Comparison of ENCODE assay signal across 20 cellular contexts in genomic region chr12:98821849-98822248, GRCh38.
DNase-seq lines count a peak whose midpoint lies in the region; ATAC-seq and TF ChIP-seq lines count a peak whose summit lies in the region.
"Had no signal": no experiment of that assay in that cellular context is flagged by ENCODE, and none has a peak within 500 bp of the region (broad histone marks: within the 10 kb centered on the region; RNA-seq: fewer than 3 reads in every experiment).

No MANE protein-coding gene starts in this region.

- no peaks in the 10 kb centered on the region for H3K27me3 ChIP-seq in neural progenitor cell
- H3K27me3 ChIP-seq: BLaER1, Peyer's patch had no signal

- peak overlapping the region; percentile 29 for H3K27ac ChIP-seq in temporal lobe (ENCODE audit: low read depth, low read length)
- H3K27ac ChIP-seq in neural progenitor cell: no peak overlapping the region
- H3K27ac ChIP-seq: BLaER1, GM23248, Peyer's patch had no signal

- H3K9me3 ChIP-seq in neural progenitor cell (ENCODE audit: low read depth): no peaks in the 10 kb centered on the region
- H3K9me3 ChIP-seq: BLaER1, Peyer's patch had no signal

- no peak overlapping the region for H2AFZ ChIP-seq in neural progenitor cell (replicated peaks)
- H2AFZ ChIP-seq: GM23248 had no signal

- no peak overlapping the region for H3K4me3 Mint-ChIP-seq in brain
- H3K4me3 Mint-ChIP-seq in neural progenitor cell: no peak overlapping the region
- H3K4me3 Mint-ChIP-seq: CD8-positive, alpha-beta memory T cell had no signal

- H3K4me1 ChIP-seq in neural progenitor cell: peaks cover 24% of the 10 kb centered on the region
- H3K4me1 ChIP-seq: BLaER1, Peyer's patch had no signal

- H3K36me3 ChIP-seq in neural progenitor cell: no peaks in the 10 kb centered on the region
- H3K36me3 ChIP-seq: Peyer's patch had no signal

- H3K36me3 Mint-ChIP-seq in brain: no peaks in the 10 kb centered on the region
- H3K36me3 Mint-ChIP-seq in neural progenitor cell: no peaks in the 10 kb centered on the region
- H3K36me3 Mint-ChIP-seq: CD8-positive, alpha-beta memory T cell had no signal

- no peaks in the 10 kb centered on the region for H3K79me2 ChIP-seq in neural progenitor cell (ENCODE audit: low read depth)

- H3K27me3 Mint-ChIP-seq in brain (no peaks in the 10 kb centered on the region), neural progenitor cell (ENCODE audit: insufficient read depth, low read depth) (peaks cover 7% of the 10 kb centered on the region)

- no peak overlapping the region for H3K9ac ChIP-seq in neural progenitor cell
- H3K9ac ChIP-seq: BLaER1, GM23248 had no signal

- H3K4me2 ChIP-seq in neural progenitor cell: no peak overlapping the region
- H3K4me2 ChIP-seq: BLaER1 had no signal

- H3F3A ChIP-seq in neural progenitor cell (ENCODE audit: low read depth): no peaks in the 10 kb centered on the region

- H3K9me3 Mint-ChIP-seq in brain (no peaks in the 10 kb centered on the region), neural progenitor cell (no peaks in the 10 kb centered on the region)
- H3K9me3 Mint-ChIP-seq: CD8-positive, alpha-beta memory T cell had no signal

- peak; percentile 6 for DNase-seq in NCI-H1105 treated with DMSO at 0.1 percent for 48 hours (lab: John Stamatoyannopoulos, UW)
- DNase-seq in NCI-H1105 (lab: John Stamatoyannopoulos, UW): no peak
- DNase-seq in left lobe of liver (ENCODE audit: low spot score): no peak
- DNase-seq in neural progenitor cell (ENCODE audit: low spot score): no peak
- DNase-seq in NOMO-1 treated with dmso at 0.1 percent for 144 hours (lab: John Stamatoyannopoulos, UW; ENCODE audit: unreplicated experiment): no peak
- DNase-seq in activated CD8-positive, alpha-beta memory T cell treated with anti-CD3 and anti-CD28 coated beads, Interleukin-2, amount 50 U/mL, for 48 hours: no peak
- DNase-seq: 8988T; CD8-positive, alpha-beta memory T cell; DND-41; GF-D8; GM23248; MM.1S; NCI-H1436 treated with DMSO at 0.1 percent for 48 hours; NCI-H2081; NCI-H2227 treated with DMSO at 0.1 percent for 48 hours; NCI-H69; Peyer's patch had no signal

- H3K27ac Mint-ChIP-seq in brain: peak overlapping the region in 3 of 5 experiments; percentile 0 to 77 (median 42)
- no peak overlapping the region for H3K27ac Mint-ChIP-seq in neural progenitor cell

- peak; percentile 46 for ATAC-seq in left lobe of liver

- TF ChIP-seq CTCF in brain (conservative IDR thresholded peaks at IDR 0.05) (no peak), neural progenitor cell (IDR thresholded peaks at IDR 0.05) (no peak)

- H4K20me1 ChIP-seq in neural progenitor cell (ENCODE audit: low read depth): no peaks in the 10 kb centered on the region
- H4K20me1 ChIP-seq: BLaER1 had no signal

- H3K4me1 Mint-ChIP-seq in brain: peaks cover 72% of the 10 kb centered on the region
- H3K4me1 Mint-ChIP-seq in neural progenitor cell: peaks cover 50% of the 10 kb centered on the region
- H3K4me1 Mint-ChIP-seq: CD8-positive, alpha-beta memory T cell had no signal

- no peak overlapping the region for H3K4me3 ChIP-seq in neural progenitor cell
- H3K4me3 ChIP-seq: BLaER1, GM23248, Peyer's patch had no signal
